In genomic region chr19:19426216-19426615, GRCh38 we compare ENCODE assay signal across 18 cellular contexts.
"Had no signal": no experiment of that assay in that cellular context is flagged by ENCODE, and none has a peak within 500 bp of the region (broad histone marks: within the 10 kb centered on the region; RNA-seq: fewer than 3 reads in every experiment).

No MANE protein-coding gene starts in this region.

- FAIRE-seq: endometrium, urothelium cell line had no signal

- H3K4me3 ChIP-seq: ascending aorta, breast epithelium, coronary artery, tibial artery had no signal

- H3K27me3 Mint-ChIP-seq: activated CD4-positive, alpha-beta memory T cell treated with anti-CD3 and anti-CD28 coated beads, Interleukin-2, amount 10 ng/mL, durations not matched to agents 7 days and 5 days; activated CD4-positive, alpha-beta T cell treated with anti-CD3 and anti-CD28 coated beads for 36 hours had no signal

- ATAC-seq: activated CD4-positive, alpha-beta T cell treated with anti-CD3 and anti-CD28 coated beads for 36 hours; activated T-cell treated with anti-CD3 and anti-CD28 coated beads, Interleukin-2, amount 50 U/mL, for 4 hours; stimulated activated naive CD8-positive, alpha-beta T cell treated with anti-CD3 and anti-CD28 coated beads, Interleukin-15, Interleukin-2, amounts not matched to agents 100 U/mL and 50 U/mL, for 24 hours had no signal

- H3K9me3 Mint-ChIP-seq: activated CD4-positive, alpha-beta memory T cell treated with anti-CD3 and anti-CD28 coated beads, Interleukin-2, amount 10 ng/mL, durations not matched to agents 7 days and 5 days; activated T-cell treated with anti-CD3 and anti-CD28 coated beads, Interleukin-2, amount 50 U/mL, for 4 hours; nephron had no signal

- H3K4me1 ChIP-seq: breast epithelium had no signal

- H3K27me3 ChIP-seq: ascending aorta, breast epithelium, tibial artery had no signal

- H3K9me3 ChIP-seq: ascending aorta, breast epithelium, tibial artery had no signal

- H3K36me3 ChIP-seq: ascending aorta, breast epithelium, tibial artery had no signal

- DNase-seq: activated CD4-positive, alpha-beta memory T cell treated with anti-CD3 and anti-CD28 coated beads, Interleukin-2, amount 10 ng/mL, durations not matched to agents 7 days and 5 days; activated CD4-positive, alpha-beta T cell treated with anti-CD3 and anti-CD28 coated beads for 36 hours; activated effector memory CD4-positive, alpha-beta T cell treated with Interleukin-2 at 50 U/mL for 16 hours; activated naive CD4-positive, alpha-beta T cell treated with anti-CD3 and anti-CD28 coated beads, Interleukin-2, amount 50 U/mL, for 16 hours; activated T-cell treated with anti-CD3 and anti-CD28 coated beads, Interleukin-2, amount 50 U/mL, for 4 hours; mesenchymal stem cell; occipital lobe; stimulated activated CD4-positive, alpha-beta T cell treated with anti-CD3 and anti-CD28 coated beads, Interleukin-12 subunit alpha, Interleukin-12 subunit beta, amount 100 ng/mL, for 4 hours; stimulated activated CD4-positive, alpha-beta T cell treated with anti-CD3 and anti-CD28 coated beads, Interleukin-2, amount 100 ng/mL, for 24 hours; stimulated activated naive CD8-positive, alpha-beta T cell treated with anti-CD3 and anti-CD28 coated beads, Interleukin-15, Interleukin-2, amounts not matched to agents 100 U/mL and 50 U/mL, for 24 hours; tibial artery; WERI-Rb-1 had no signal

- H3K27ac ChIP-seq: breast epithelium, coronary artery, tibial artery, WERI-Rb-1 had no signal

- H3K27ac Mint-ChIP-seq: activated CD4-positive, alpha-beta memory T cell treated with anti-CD3 and anti-CD28 coated beads, Interleukin-2, amount 10 ng/mL, durations not matched to agents 7 days and 5 days; nephron had no signal

- H3K4me3 Mint-ChIP-seq: activated CD4-positive, alpha-beta memory T cell treated with anti-CD3 and anti-CD28 coated beads, Interleukin-2, amount 10 ng/mL, durations not matched to agents 7 days and 5 days; activated CD4-positive, alpha-beta T cell treated with anti-CD3 and anti-CD28 coated beads for 36 hours; activated T-cell treated with anti-CD3 and anti-CD28 coated beads, Interleukin-2, amount 50 U/mL, for 4 hours; nephron had no signal
